In the genomic region with DNA sequence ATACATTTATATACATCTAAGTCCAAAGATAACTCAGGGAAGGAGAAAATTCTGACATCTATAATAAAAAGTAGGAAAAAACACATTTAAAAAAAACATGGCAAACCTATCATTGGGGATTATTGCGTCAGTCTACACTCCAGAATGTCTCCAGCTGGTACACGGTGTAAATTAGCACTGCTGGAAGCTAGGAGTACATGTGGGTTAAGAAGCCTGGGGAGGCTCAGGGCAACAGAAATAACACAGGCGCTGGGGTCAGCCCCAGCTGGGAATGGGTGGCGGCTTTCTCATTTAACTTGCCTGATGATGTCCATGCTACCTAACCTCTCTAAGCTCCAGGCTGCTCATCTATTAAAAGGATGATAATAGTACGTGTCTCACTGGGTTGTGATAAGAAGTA, we compare ENCODE assay signal across 1 cellular context.
TF ChIP-seq lines count a peak whose summit lies in the region.

No MANE protein-coding gene starts in this region.

TF ChIP-seq in GM23338, 12 proteins besides CTCF, POLR2A, EP300 and RAD21 (continued from another document):
- TF ChIP-seq ZNF462 (CRISPR knock-in tag; IDR thresholded peaks at IDR 0.05) (no peak), JUNB (IDR thresholded peaks at IDR 0.05; ENCODE audit: unreplicated experiment) (no peak), EZH2 (IDR thresholded peaks at IDR 0.05; ENCODE audit: low read depth, unreplicated experiment) (no peak), NANOG (IDR thresholded peaks at IDR 0.05; ENCODE audit: borderline replicate concordance) (no peak), CREB1 (CRISPR knock-in tag; IDR thresholded peaks at IDR 0.05; ENCODE audit: low read depth) (no peak)
